Comparison of ENCODE assay signal across 17 cellular contexts in the genomic region with DNA sequence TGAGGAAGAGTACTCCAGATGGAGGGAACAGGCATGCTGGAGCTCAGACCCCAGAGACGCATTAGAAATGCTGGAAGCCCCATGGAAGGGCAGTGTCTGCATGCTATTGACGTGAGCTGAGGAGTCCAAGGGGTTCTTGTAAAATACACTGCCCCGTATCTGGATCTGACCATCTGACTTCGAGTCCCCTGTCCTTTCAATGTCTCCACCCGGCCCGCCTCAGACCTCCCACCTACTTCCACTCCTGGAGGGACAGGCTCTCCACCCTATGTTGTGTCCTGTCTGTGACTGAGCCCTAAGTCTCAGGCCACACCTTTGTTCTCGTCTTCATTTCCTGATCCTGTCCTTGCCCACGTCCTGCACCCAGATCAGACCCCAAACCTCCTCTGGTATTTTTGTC.
DNase-seq lines count a peak whose midpoint lies in the region; ATAC-seq and TF ChIP-seq lines count a peak whose summit lies in the region.
"Had no signal": no experiment of that assay in that cellular context is flagged by ENCODE, and none has a peak within 500 bp of the region (broad histone marks: within the 10 kb centered on the region; RNA-seq: fewer than 3 reads in every experiment).

No MANE protein-coding gene starts in this region.

- H3K27ac ChIP-seq in neural progenitor cell (no peak overlapping the region), endodermal cell (ENCODE audit: low read depth, low read length) (no peak overlapping the region), trophoblast cell (ENCODE audit: low read depth, low read length) (no peak overlapping the region)
- H3K27ac ChIP-seq: BLaER1 treated with 17β-estradiol and CSF1 and Interleukin-3, amounts not matched to agents 10 nM and 100 nM; C4-2B had no signal

- no peak overlapping the region for H4K12ac ChIP-seq in trophoblast cell (ENCODE audit: low read depth, low read length)

- H3K79me2 ChIP-seq in neural progenitor cell (ENCODE audit: low read depth) (no peaks in the 10 kb centered on the region), trophoblast cell (ENCODE audit: control insufficient read depth, insufficient read depth, low read length, poor library complexity) (no peaks in the 10 kb centered on the region)

- peak; percentile 43 for ATAC-seq in stimulated activated memory B cell treated with anti-CD40 and anti-IgM and Interleukin-4, amounts not matched to agents 10 μg/mL and 1 μg/mL and 100 μg/mL, for 72 hours
- ATAC-seq in HG03520 (IDR thresholded peaks at IDR 0.05; ENCODE audit: unreplicated experiment) = no peak
- ATAC-seq in GM18867 (IDR thresholded peaks at IDR 0.05; ENCODE audit: unreplicated experiment) = no peak
- ATAC-seq: CD8-positive, alpha-beta T cell had no signal

- no peak overlapping the region for H4K91ac ChIP-seq in trophoblast cell (ENCODE audit: low read depth, low read length)

- H3K9me3 Mint-ChIP-seq in nephron progenitor cell = peaks cover 5% of the 10 kb centered on the region
- no peaks in the 10 kb centered on the region for H3K9me3 Mint-ChIP-seq in neural progenitor cell
- H3K9me3 Mint-ChIP-seq in stimulated activated memory B cell treated with anti-CD40 and anti-IgM and Interleukin-4, amounts not matched to agents 10 μg/mL and 1 μg/mL and 100 μg/mL, for 72 hours = peaks cover 6% of the 10 kb centered on the region
- no peaks in the 10 kb centered on the region for H3K9me3 Mint-ChIP-seq in endodermal cell
- H3K9me3 Mint-ChIP-seq: CD4-positive, alpha-beta T cell; CD8-positive, alpha-beta T cell had no signal

- 92 to 96% methylated on average over 5 to 8 of the region's 8 CpGs for WGBS in endodermal cell (ENCODE audit: insufficient coverage in 1 of 2, insufficient read length in 1 of 2), 2 experiments
- no CpG with 5 or more reads among the region's 8 CpGs for WGBS in trophoblast cell (ENCODE audit: extremely low coverage, insufficient coverage, insufficient read length)

- H3K4me2 ChIP-seq in neural progenitor cell (no peak overlapping the region), trophoblast cell (ENCODE audit: low read length) (no peak overlapping the region)
- H3K4me2 ChIP-seq: BLaER1 treated with 17β-estradiol and CSF1 and Interleukin-3, amounts not matched to agents 10 nM and 100 nM had no signal

- no peak overlapping the region for H2AK5ac ChIP-seq in trophoblast cell (ENCODE audit: low read length)

- TF ChIP-seq CTCF in nephron progenitor cell (IDR thresholded peaks at IDR 0.05) = no peak
- no peak for TF ChIP-seq CTCF in neural progenitor cell (IDR thresholded peaks at IDR 0.05)
- TF ChIP-seq CTCF in endodermal cell (conservative IDR thresholded peaks at IDR 0.05) = no peak

- H3K27me3 Mint-ChIP-seq in nephron progenitor cell (ENCODE audit: low read depth, poor library complexity) (peaks cover 4% of the 10 kb centered on the region), neural progenitor cell (ENCODE audit: insufficient read depth, low read depth) (peaks cover 17% of the 10 kb centered on the region), endodermal cell (ENCODE audit: insufficient read depth) (peaks cover 4% of the 10 kb centered on the region)
- H3K27me3 Mint-ChIP-seq in stimulated activated memory B cell treated with anti-CD40 and anti-IgM and Interleukin-4, amounts not matched to agents 10 μg/mL and 1 μg/mL and 100 μg/mL, for 72 hours = no peaks in the 10 kb centered on the region
- H3K27me3 Mint-ChIP-seq: B cell had no signal

- no peaks in the 10 kb centered on the region for H3F3A ChIP-seq in neural progenitor cell (ENCODE audit: low read depth)

- H3K4me1 Mint-ChIP-seq in nephron progenitor cell (no peaks in the 10 kb centered on the region), neural progenitor cell (peaks cover 17% of the 10 kb centered on the region), endodermal cell (no peaks in the 10 kb centered on the region)
- no peaks in the 10 kb centered on the region for H3K4me1 Mint-ChIP-seq in stimulated activated memory B cell treated with anti-CD40 and anti-IgM and Interleukin-4, amounts not matched to agents 10 μg/mL and 1 μg/mL and 100 μg/mL, for 72 hours
- H3K4me1 Mint-ChIP-seq: B cell had no signal

- no peak overlapping the region for H3K4me3 Mint-ChIP-seq in nephron progenitor cell
- H3K4me3 Mint-ChIP-seq in neural progenitor cell = no peak overlapping the region
- no peak overlapping the region for H3K4me3 Mint-ChIP-seq in stimulated activated memory B cell treated with anti-CD40 and anti-IgM and Interleukin-4, amounts not matched to agents 10 μg/mL and 1 μg/mL and 100 μg/mL, for 72 hours
- no peak overlapping the region for H3K4me3 Mint-ChIP-seq in endodermal cell
- H3K4me3 Mint-ChIP-seq: B cell; CD4-positive, alpha-beta T cell; CD8-positive, alpha-beta T cell had no signal

- no peaks in the 10 kb centered on the region for H3K79me1 ChIP-seq in trophoblast cell (ENCODE audit: low read length)

- H2BK120ac ChIP-seq in trophoblast cell (ENCODE audit: insufficient read depth, low read length, poor library complexity) = no peak overlapping the region

- no peak overlapping the region for H3K23ac ChIP-seq in trophoblast cell (ENCODE audit: low read length)

- DNase-seq in nephron progenitor cell (no peak), neural progenitor cell (ENCODE audit: low spot score) (no peak), endodermal cell (no peak), trophoblast cell (no peak)
- DNase-seq: 8988T; AML-193; Calu3; CD4-positive, alpha-beta T cell; CD8-positive, alpha-beta T cell; GF-D8 had no signal

- no peak overlapping the region for H2BK12ac ChIP-seq in trophoblast cell (ENCODE audit: low read length)

- no peak overlapping the region for H3K18ac ChIP-seq in trophoblast cell (ENCODE audit: low read length)

- no peaks in the 10 kb centered on the region for H3K27me3 ChIP-seq in neural progenitor cell
- H3K27me3 ChIP-seq in endodermal cell (ENCODE audit: control insufficient read depth, insufficient read depth, low read length, poor library complexity, severe bottlenecking) = no peaks in the 10 kb centered on the region
- no peaks in the 10 kb centered on the region for H3K27me3 ChIP-seq in trophoblast cell (ENCODE audit: insufficient read depth, low read length)

- H3K36me3 ChIP-seq in neural progenitor cell = no peaks in the 10 kb centered on the region
- H3K36me3 ChIP-seq in endodermal cell (ENCODE audit: control insufficient read depth, insufficient read depth, low read length) = no peaks in the 10 kb centered on the region
- no peaks in the 10 kb centered on the region for H3K36me3 ChIP-seq in trophoblast cell (ENCODE audit: control insufficient read depth in 1 of 2, insufficient read depth in 2 of 2, low read length in 2 of 2)
- H3K36me3 ChIP-seq: BLaER1 treated with 17β-estradiol and CSF1 and Interleukin-3, amounts not matched to agents 10 nM and 100 nM had no signal

- no peak overlapping the region for H2BK5ac ChIP-seq in trophoblast cell (ENCODE audit: low read depth, low read length, poor library complexity)

- H3K4ac ChIP-seq in trophoblast cell (ENCODE audit: low read depth, low read length) = no peak overlapping the region

- H3K4me1 ChIP-seq in neural progenitor cell (no peaks in the 10 kb centered on the region), endodermal cell (ENCODE audit: control insufficient read depth, insufficient read depth, low read length) (no peaks in the 10 kb centered on the region), trophoblast cell (ENCODE audit: control insufficient read depth in 1 of 2, insufficient read depth in 2 of 2, low read length in 2 of 2) (no peaks in the 10 kb centered on the region)
- H3K4me1 ChIP-seq: BLaER1 treated with 17β-estradiol and CSF1 and Interleukin-3, amounts not matched to agents 10 nM and 100 nM; Caco-2 had no signal

- no peaks in the 10 kb centered on the region for H3K36me3 Mint-ChIP-seq in nephron progenitor cell (ENCODE audit: low read depth)
- no peaks in the 10 kb centered on the region for H3K36me3 Mint-ChIP-seq in neural progenitor cell
- H3K36me3 Mint-ChIP-seq in stimulated activated memory B cell treated with anti-CD40 and anti-IgM and Interleukin-4, amounts not matched to agents 10 μg/mL and 1 μg/mL and 100 μg/mL, for 72 hours = no peaks in the 10 kb centered on the region
- no peaks in the 10 kb centered on the region for H3K36me3 Mint-ChIP-seq in endodermal cell (ENCODE audit: low read depth)
- H3K36me3 Mint-ChIP-seq: CD8-positive, alpha-beta T cell had no signal

- H3K27ac Mint-ChIP-seq in nephron progenitor cell = peak overlapping the region; percentile 11
- peak overlapping the region; percentile 20 for H3K27ac Mint-ChIP-seq in neural progenitor cell
- H3K27ac Mint-ChIP-seq in stimulated activated memory B cell treated with anti-CD40 and anti-IgM and Interleukin-4, amounts not matched to agents 10 μg/mL and 1 μg/mL and 100 μg/mL, for 72 hours = no peak overlapping the region
- H3K27ac Mint-ChIP-seq in endodermal cell = no peak overlapping the region
- H3K27ac Mint-ChIP-seq: B cell; CD4-positive, alpha-beta T cell; CD8-positive, alpha-beta T cell had no signal

- H4K20me1 ChIP-seq in neural progenitor cell (ENCODE audit: low read depth) = no peaks in the 10 kb centered on the region

- no peak overlapping the region for H3K14ac ChIP-seq in trophoblast cell (ENCODE audit: low read length)

- no peaks in the 10 kb centered on the region for H3K9me3 ChIP-seq in neural progenitor cell (ENCODE audit: low read depth)
- no peaks in the 10 kb centered on the region for H3K9me3 ChIP-seq in endodermal cell (ENCODE audit: control insufficient read depth, low read length)
- peaks cover 2% of the 10 kb centered on the region for H3K9me3 ChIP-seq in trophoblast cell (ENCODE audit: insufficient read depth, low read depth, low read length)
- H3K9me3 ChIP-seq: BLaER1 treated with 17β-estradiol and CSF1 and Interleukin-3, amounts not matched to agents 10 nM and 100 nM; Caco-2 had no signal

- H3K9ac ChIP-seq in neural progenitor cell (no peak overlapping the region), endodermal cell (ENCODE audit: extremely low read depth, low read length, poor library complexity, severe bottlenecking) (no peak overlapping the region), trophoblast cell (ENCODE audit: low read length) (no peak overlapping the region)
- H3K9ac ChIP-seq: BLaER1 treated with 17β-estradiol and CSF1 and Interleukin-3, amounts not matched to agents 10 nM and 100 nM had no signal

- no peak overlapping the region for H3K4me3 ChIP-seq in neural progenitor cell
- H3K4me3 ChIP-seq in endodermal cell (ENCODE audit: low read length) = no peak overlapping the region
- H3K4me3 ChIP-seq in trophoblast cell (ENCODE audit: low read depth, low read length) = no peak overlapping the region
- H3K4me3 ChIP-seq: BLaER1 treated with 17β-estradiol and CSF1 and Interleukin-3, amounts not matched to agents 10 nM and 100 nM had no signal

- H2AFZ ChIP-seq in neural progenitor cell (replicated peaks) = no peak overlapping the region
- H2AFZ ChIP-seq in trophoblast cell (ENCODE audit: insufficient read depth, low read length, poor library complexity) = no peak overlapping the region

- H4K8ac ChIP-seq in trophoblast cell (ENCODE audit: low read depth, low read length) = no peak overlapping the region

Comparison
In these comparisons a context has a peak if more than half of its experiments do, and no peak if none do; other contexts are left out.
1. H3K27ac Mint-ChIP-seq: peak in nephron progenitor cell (single experiment) and neural progenitor cell (single experiment); none in stimulated activated memory B cell treated with anti-CD40 and anti-IgM and Interleukin-4, amounts not matched to agents 10 μg/mL and 1 μg/mL and 100 μg/mL, for 72 hours (single experiment) and endodermal cell (single experiment).